27 cellular contexts compared by ENCODE assay signal in genomic region chrX:74220277-74220676, GRCh38.
"Had no signal": no experiment of that assay in that cellular context is flagged by ENCODE, and none has a peak within 500 bp of the region (broad histone marks: within the 10 kb centered on the region; RNA-seq: fewer than 3 reads in every experiment).

No MANE protein-coding gene starts in this region.

- H3K27me3 Mint-ChIP-seq: naive B cell; stimulated activated naive CD8-positive, alpha-beta T cell treated with anti-CD3 and anti-CD28 coated beads, Interleukin-15, Interleukin-2, amounts not matched to agents 100 ng/mL and 50 ng/mL, for 24 hours had no signal

- H3K36me3 Mint-ChIP-seq: natural killer cell had no signal

- DNase-seq: islet precursor cell; left ventricle myocardium inferior; mesendoderm; naive B cell; natural killer cell; nephron progenitor cell; occipital lobe; right lobe of liver; stimulated activated CD4-positive, alpha-beta T cell treated with anti-CD3 and anti-CD28 coated beads, Interleukin-12 subunit alpha, Interleukin-12 subunit beta, amount 100 ng/mL, for 4 hours; stimulated activated CD4-positive, alpha-beta T cell treated with anti-CD3 and anti-CD28 coated beads, Interleukin-15, amount 100 ng/mL, for 24 hours; stimulated activated CD4-positive, alpha-beta T cell treated with anti-CD3 and anti-CD28 coated beads, Interleukin-2, amount 100 ng/mL, for 24 hours; stimulated activated CD4-positive, alpha-beta T cell treated with anti-CD3 and anti-CD28 coated beads, Interleukin-4, amount 100 ng/mL, for 1 hour; stimulated activated naive CD4-positive, alpha-beta T cell; tibial artery; trophoblast cell; upper lobe of right lung had no signal

- H3K27ac Mint-ChIP-seq: mesothelial cell of epicardium; neural progenitor cell; stimulated activated naive CD8-positive, alpha-beta T cell treated with anti-CD3 and anti-CD28 coated beads, Interleukin-15, Interleukin-2, amounts not matched to agents 100 ng/mL and 50 ng/mL, for 24 hours had no signal

- H3K4me3 Mint-ChIP-seq: mesothelial cell of epicardium; naive B cell; natural killer cell; nephron progenitor cell; neural progenitor cell; stimulated activated naive CD8-positive, alpha-beta T cell treated with anti-CD3 and anti-CD28 coated beads, Interleukin-15, Interleukin-2, amounts not matched to agents 100 ng/mL and 50 ng/mL, for 24 hours had no signal

- H3K27me3 ChIP-seq: neural progenitor cell, neutrophil, right atrium auricular region, right lobe of liver, suprapubic skin, tibial artery, upper lobe of right lung had no signal

- H3K4me1 ChIP-seq: left ventricle myocardium inferior, neural progenitor cell, parathyroid adenoma, right atrium auricular region, right lobe of liver, suprapubic skin, tibial artery, upper lobe of right lung had no signal

- ATAC-seq: natural killer cell, right lobe of liver, upper lobe of right lung had no signal

- H3K9me3 ChIP-seq: left ventricle myocardium inferior, neutrophil, right atrium auricular region, right lobe of liver, suprapubic skin, thoracic aorta, upper lobe of right lung had no signal

- H3K36me3 ChIP-seq: neural progenitor cell, right lobe of liver, thoracic aorta had no signal

- H3K4me1 Mint-ChIP-seq: nephron progenitor cell, neural progenitor cell had no signal

- FAIRE-seq: urothelium cell line had no signal

- H3K4me3 ChIP-seq: left ventricle myocardium inferior, lung, neural progenitor cell, right atrium auricular region, right lobe of liver, skin epidermis, suprapubic skin, thoracic aorta, tibial artery, upper lobe of right lung had no signal

- H3K27ac ChIP-seq: left ventricle myocardium inferior, neural progenitor cell, neutrophil, parathyroid adenoma, right atrium auricular region, right lobe of liver, skin epidermis, suprapubic skin, thoracic aorta, tibial artery, upper lobe of right lung had no signal

- H3K9me3 Mint-ChIP-seq: natural killer cell; stimulated activated naive CD8-positive, alpha-beta T cell treated with anti-CD3 and anti-CD28 coated beads, Interleukin-15, Interleukin-2, amounts not matched to agents 100 ng/mL and 50 ng/mL, for 24 hours had no signal
